Comparison of ENCODE assay signal across 23 cellular contexts in the genomic region with DNA sequence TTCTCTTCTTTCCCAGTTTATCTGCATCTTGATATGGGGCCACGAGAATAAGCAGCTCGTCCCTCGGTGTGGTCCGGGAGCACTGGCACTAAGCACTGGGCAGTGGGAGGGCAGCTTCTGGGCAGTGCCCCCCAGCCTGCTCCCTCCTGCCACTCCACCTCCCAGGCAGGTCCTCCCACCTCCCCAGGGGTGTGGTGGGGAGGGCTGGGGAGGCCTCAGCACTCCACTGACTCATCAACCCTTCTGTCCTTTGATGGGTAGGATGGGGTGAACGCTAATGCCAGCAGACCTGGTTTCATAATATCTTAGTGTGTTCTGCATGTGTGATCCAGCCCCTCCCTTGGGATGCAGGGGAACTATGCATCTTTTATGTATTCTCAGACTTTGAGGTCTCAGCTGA.
DNase-seq lines count a peak whose midpoint lies in the region; ATAC-seq, FAIRE-seq and TF ChIP-seq lines count a peak whose summit lies in the region.
"Had no signal": no experiment of that assay in that cellular context is flagged by ENCODE, and none has a peak within 500 bp of the region (broad histone marks: within the 10 kb centered on the region; RNA-seq: fewer than 3 reads in every experiment).

No MANE protein-coding gene starts in this region.

- TF ChIP-seq CTCF in RWPE2 (IDR thresholded peaks at IDR 0.05; ENCODE audit: poor library complexity, severe bottlenecking) (no peak), pancreas (IDR thresholded peaks at IDR 0.05) (no peak), GM13976 (IDR thresholded peaks at IDR 0.05; ENCODE audit: borderline replicate concordance, control extremely low read depth, extremely low read depth, insufficient read depth, missing control alignments) (no peak), A673 (conservative IDR thresholded peaks at IDR 0.05; ENCODE audit: low read depth, low read length) (no peak), OCI-LY7 (conservative IDR thresholded peaks at IDR 0.05; ENCODE audit: low read length) (no peak)

- no TSS peak for BruUV-seq in A673 (replicated peaks; lab: Mats Ljungman, UMichigan)
- no TSS peak for BruUV-seq in OCI-LY7 (replicated peaks; lab: Mats Ljungman, UMichigan)

- no peak overlapping the region for H3K27ac ChIP-seq in BLaER1
- peak overlapping the region; percentile 73 for H3K27ac ChIP-seq in RWPE2 (ENCODE audit: poor library complexity, severe bottlenecking)
- H3K27ac ChIP-seq in pancreas: peak overlapping the region; percentile 66 to 81 (median 74)
- no peak overlapping the region for H3K27ac ChIP-seq in A673 (ENCODE audit: low read depth, low read length, poor library complexity, severe bottlenecking)
- H3K27ac ChIP-seq in OCI-LY7 (ENCODE audit: low read depth, low read length, poor library complexity, severe bottlenecking): no peak overlapping the region
- H3K27ac ChIP-seq: ovary had no signal

- H3K79me2 ChIP-seq in OCI-LY7 (ENCODE audit: insufficient read depth, low read depth, low read length): no peaks in the 10 kb centered on the region

- H3K36me3 ChIP-seq in BLaER1: no peaks in the 10 kb centered on the region
- no peaks in the 10 kb centered on the region for H3K36me3 ChIP-seq in RWPE2 (ENCODE audit: low read depth)
- H3K36me3 ChIP-seq in pancreas: no peaks in the 10 kb centered on the region
- no peaks in the 10 kb centered on the region for H3K36me3 ChIP-seq in A673 (ENCODE audit: insufficient read depth, low read length, poor library complexity, severe bottlenecking)
- H3K36me3 ChIP-seq in OCI-LY7 (ENCODE audit: insufficient read depth, low read length): no peaks in the 10 kb centered on the region
- H3K36me3 ChIP-seq: ovary, thoracic aorta had no signal

- intact Hi-C loops in pancreas (cut with DNase I): loop anchor here in 1 of 3 donors (10.0 kb wide), 1 partner anchor 76 kb away; no protein-coding TSS in a partner anchor
- intact Hi-C loops in A673 (cut with micrococcal nuclease; ENCODE audit: unreplicated experiment): no loop called here
- intact Hi-C loops in OCI-LY7 (cut with micrococcal nuclease; ENCODE audit: unreplicated experiment): loop anchor here (10.0 kb wide), 1 partner anchor 216 kb away; no protein-coding TSS in a partner anchor

- POLR2A ChIA-PET in A673 (lab: Charles Lee; ENCODE audit: low non-redundant PET): no interaction called here
- POLR2A ChIA-PET in OCI-LY7 (lab: Charles Lee): interaction anchor here (0.6 kb wide), 1 partner anchor 9 kb away, joined by 4 read pairs; no protein-coding TSS in a partner anchor

- H3K4me2 ChIP-seq in BLaER1 (peak overlapping the region; percentile 36), OCI-LY7 (ENCODE audit: low read length) (no peak overlapping the region)

- peaks cover 8% of the 10 kb centered on the region for H3K9me3 ChIP-seq in BLaER1
- H3K9me3 ChIP-seq in RWPE2 (ENCODE audit: severe bottlenecking): no peaks in the 10 kb centered on the region
- no peaks in the 10 kb centered on the region for H3K9me3 ChIP-seq in pancreas
- no peaks in the 10 kb centered on the region for H3K9me3 ChIP-seq in A673 (ENCODE audit: low read depth, low read length, poor library complexity, severe bottlenecking)
- H3K9me3 ChIP-seq in OCI-LY7 (ENCODE audit: low read length): no peaks in the 10 kb centered on the region
- H3K9me3 ChIP-seq: ovary, thoracic aorta had no signal

- WGBS in pancreas, 2 donors: 25 to 30% methylated on average over 5 of the region's 5 CpGs

- H4K20me1 ChIP-seq in BLaER1 (no peaks in the 10 kb centered on the region), OCI-LY7 (ENCODE audit: insufficient read depth, low read length) (no peaks in the 10 kb centered on the region)

- CTCF ChIA-PET in A673 (lab: Charles Lee): no interaction called here
- CTCF ChIA-PET in OCI-LY7 (lab: Charles Lee; ENCODE audit: unreplicated experiment): no interaction called here

- H3K27me3 ChIP-seq in BLaER1: no peaks in the 10 kb centered on the region
- H3K27me3 ChIP-seq in RWPE2 (ENCODE audit: insufficient read depth, poor library complexity, severe bottlenecking): no peaks in the 10 kb centered on the region
- no peaks in the 10 kb centered on the region for H3K27me3 ChIP-seq in pancreas
- H3K27me3 ChIP-seq in A673 (replicated peaks; ENCODE audit: insufficient read depth, low read depth, low read length, poor library complexity): no peaks in the 10 kb centered on the region
- H3K27me3 ChIP-seq: ovary had no signal

- no peak overlapping the region for H3K9ac ChIP-seq in BLaER1

- FAIRE-seq in pancreas (lab: Jason Lieb, UNC): no peak

- H3K4me3 ChIP-seq in BLaER1: no peak overlapping the region
- no peak overlapping the region for H3K4me3 ChIP-seq in RWPE2 (ENCODE audit: severe bottlenecking)
- H3K4me3 ChIP-seq in pancreas: no peak overlapping the region
- no peak overlapping the region for H3K4me3 ChIP-seq in A673 (ENCODE audit: low read depth, low read length, poor library complexity, severe bottlenecking)
- no peak overlapping the region for H3K4me3 ChIP-seq in OCI-LY7 (ENCODE audit: low read depth, low read length, poor library complexity, severe bottlenecking)
- H3K4me3 ChIP-seq: ovary, skin epidermis, thoracic aorta had no signal

- no peak overlapping the region for H2AFZ ChIP-seq in OCI-LY7 (ENCODE audit: low read length)

- H3K9me2 ChIP-seq in OCI-LY7 (ENCODE audit: insufficient read depth, low read length): no peaks in the 10 kb centered on the region

- ATAC-seq in RWPE2 (ENCODE audit: low read depth) (peak; percentile 38), pancreas (peak in 1 of 4 donors; percentile 18)
- ATAC-seq: activated CD8-positive, alpha-beta T cell treated with anti-CD3 and anti-CD28 coated beads, Interleukin-2, amount 10 ng/mL, durations not matched to agents 7 days and 5 days; HCT116; T-helper 17 cell had no signal

- in situ Hi-C loops in GM13976 (cut with MboI; ENCODE audit: low sequenced_read_pairs, unreplicated experiment): no loop called here

- peaks cover 34% of the 10 kb centered on the region for H3K4me1 ChIP-seq in BLaER1
- peaks cover 37% of the 10 kb centered on the region for H3K4me1 ChIP-seq in RWPE2 (ENCODE audit: insufficient read depth, poor library complexity, severe bottlenecking)
- H3K4me1 ChIP-seq in pancreas: peaks cover 4 to 20% (median 6%) of the 10 kb centered on the region in 3 donors
- no peaks in the 10 kb centered on the region for H3K4me1 ChIP-seq in A673 (ENCODE audit: insufficient read depth, low read length, poor library complexity, severe bottlenecking)
- H3K4me1 ChIP-seq in OCI-LY7 (ENCODE audit: insufficient read depth, low read length, poor library complexity, severe bottlenecking): no peaks in the 10 kb centered on the region

- no peak for DNase-seq in RWPE2 (ENCODE audit: low spot score)
- peak; percentile 51 for DNase-seq in glomerular visceral epithelial cell (ENCODE audit: extremely low spot score)
- no peak for DNase-seq in pancreas
- no peak for DNase-seq in GM13976 (ENCODE audit: low spot score)
- DNase-seq in HuH-7.5 (ENCODE audit: low spot score): no peak
- DNase-seq in A673 (ENCODE audit: low spot score): no peak
- no peak for DNase-seq in OCI-LY7 (ENCODE audit: low spot score)
- DNase-seq: activated B cell treated with CpG ODN at 0.5 μM for 24 hours; activated CD8-positive, alpha-beta T cell treated with anti-CD3 and anti-CD28 coated beads, Interleukin-2, amount 10 ng/mL, durations not matched to agents 7 days and 5 days; activated naive CD8-positive, alpha-beta T cell treated with anti-CD3 and anti-CD28 coated beads, Interleukin-2, amount 10 ng/mL, durations not matched to agents 7 days and 5 days; activated T-cell treated with anti-CD3 and anti-CD28 coated beads, Interleukin-2, amount 50 U/mL, for 72 hours; CD4-positive, CD25-positive, alpha-beta regulatory T cell; DND-41; NCI-H1694; NCI-H446; ovary; Right ventricle myocardium superior; stimulated activated CD4-positive, alpha-beta T cell treated with anti-CD3 and anti-CD28 coated beads, Interleukin-4, amount 100 ng/mL, for 24 hours; T-helper 17 cell had no signal

Comparison
In these comparisons a context has a peak if more than half of its experiments do, and no peak if none do; other contexts are left out.
1. H3K27ac ChIP-seq: peak in RWPE2 (single experiment) and pancreas (4 of 4); none in BLaER1 (single experiment), A673 (single experiment) and OCI-LY7 (single experiment).